ENCODE assay signal across 12 cellular contexts in genomic region chr16:85003076-85003475, GRCh38. TPM values are rescaled to one million over a fixed set of nuclear protein-coding genes. Genes with fewer than 3 reads are reported as not detected.
DNase-seq lines count a peak whose midpoint lies in the region; ATAC-seq and TF ChIP-seq lines count a peak whose summit lies in the region.
"Had no signal": no experiment of that assay in that cellular context is flagged by ENCODE, and none has a peak within 500 bp of the region (broad histone marks: within the 10 kb centered on the region; RNA-seq: fewer than 3 reads in every experiment).

No MANE protein-coding gene starts in this region.

- H3K9me3 ChIP-seq in skeletal muscle tissue (ENCODE audit: control insufficient read depth in 3 of 3, low read length in 3 of 3), result no peaks in the 10 kb centered on the region

- H3K27me3 Mint-ChIP-seq in activated naive CD8-positive, alpha-beta T cell treated with anti-CD3 and anti-CD28 coated beads for 36 hours, result no peaks in the 10 kb centered on the region
- H3K27me3 Mint-ChIP-seq in immature natural killer cell (ENCODE audit: low read depth in 3 of 3), result peaks cover 0 to 3% (median 0%) of the 10 kb centered on the region in 3 donors

- H3K9ac ChIP-seq in skeletal muscle tissue (ENCODE audit: low read depth in 1 of 3, low read length in 3 of 3), result peak overlapping the region in 2 of 3 donors; percentile 21 to 27
- H3K9ac ChIP-seq: KMS-11 had no signal

- ATAC-seq in HG02588 (IDR thresholded peaks at IDR 0.05; ENCODE audit: unreplicated experiment), result no peak
- no peak for ATAC-seq in GM18519 (IDR thresholded peaks at IDR 0.05; ENCODE audit: low FRiP score, unreplicated experiment)
- no peak for ATAC-seq in GM19467 (IDR thresholded peaks at IDR 0.05; ENCODE audit: unreplicated experiment)

- H3K4me3 ChIP-seq in GM06990 (replicated peaks; ENCODE audit: low read depth, low read length), result peak overlapping the region; percentile 49
- H3K4me3 ChIP-seq in skeletal muscle tissue (ENCODE audit: low read length in 3 of 3), result peak overlapping the region; percentile 19 to 35 (median 27)

- H3K4me3 Mint-ChIP-seq in activated naive CD8-positive, alpha-beta T cell treated with anti-CD3 and anti-CD28 coated beads for 36 hours, result peak overlapping the region; percentile 32
- H3K4me3 Mint-ChIP-seq in immature natural killer cell, result peak overlapping the region in 3 of 5 donors; percentile 43 to 64 (median 56)

- H3K36me3 Mint-ChIP-seq in activated naive CD8-positive, alpha-beta T cell treated with anti-CD3 and anti-CD28 coated beads for 36 hours, result peaks cover 5% of the 10 kb centered on the region
- peaks cover 0 to 8% (median 6%) of the 10 kb centered on the region in 3 donors for H3K36me3 Mint-ChIP-seq in immature natural killer cell

- peak overlapping the region; percentile 59 for H3K27ac Mint-ChIP-seq in activated naive CD8-positive, alpha-beta T cell treated with anti-CD3 and anti-CD28 coated beads for 36 hours
- peak overlapping the region in 4 of 6 donors; percentile 15 to 88 (median 64) for H3K27ac Mint-ChIP-seq in immature natural killer cell

- DNase-seq in GM06990 (ENCODE audit: extremely low read depth, insufficient read length), result no peak
- DNase-seq in activated naive CD8-positive, alpha-beta T cell treated with anti-CD3 and anti-CD28 coated beads for 36 hours, result no peak
- no peak for DNase-seq in immature natural killer cell
- DNase-seq in activated naive CD4-positive, alpha-beta T cell treated with anti-CD3 and anti-CD28 coated beads, Interleukin-2, amount 50 U/mL, for 16 hours, result no peak
- DNase-seq: EL, NCI-H524 treated with DMSO at 0.1 percent for 48 hours had no signal

- no peaks in the 10 kb centered on the region for H3K9me3 Mint-ChIP-seq in activated naive CD8-positive, alpha-beta T cell treated with anti-CD3 and anti-CD28 coated beads for 36 hours
- H3K9me3 Mint-ChIP-seq in immature natural killer cell, result no peaks in the 10 kb centered on the region

- peaks cover 49% of the 10 kb centered on the region for H3K4me1 Mint-ChIP-seq in activated naive CD8-positive, alpha-beta T cell treated with anti-CD3 and anti-CD28 coated beads for 36 hours
- peaks cover 65 to 85% of the 10 kb centered on the region in 2 donors for H3K4me1 Mint-ChIP-seq in immature natural killer cell

- H3K36me3 ChIP-seq in GM06990 (ENCODE audit: control insufficient read depth, insufficient read depth, low read length) (no peaks in the 10 kb centered on the region; the same call in 1 of the 2 replicates), skeletal muscle tissue (ENCODE audit: control insufficient read depth in 3 of 3, insufficient read depth in 3 of 3, low read length in 3 of 3) (no peaks in the 10 kb centered on the region)

- no peaks in the 10 kb centered on the region for H3K27me3 ChIP-seq in GM06990 (replicated peaks; ENCODE audit: control insufficient read depth, insufficient read depth, low read length)
- H3K27me3 ChIP-seq in skeletal muscle tissue (ENCODE audit: control insufficient read depth in 3 of 3, insufficient read depth in 3 of 3, low read length in 3 of 3), result no peaks in the 10 kb centered on the region

- H3K4me1 ChIP-seq in skeletal muscle tissue (ENCODE audit: control insufficient read depth in 3 of 3, insufficient read depth in 3 of 3, low read length in 3 of 3), result peaks cover 53 to 75% (median 62%) of the 10 kb centered on the region in 3 donors

- TF ChIP-seq CTCF in GM06990 (IDR thresholded peaks at IDR 0.05; ENCODE audit: insufficient read depth, low read length, poor library complexity, severe bottlenecking), result no peak

- H3K27ac ChIP-seq in skeletal muscle tissue (ENCODE audit: low read depth, low read length), result peak overlapping the region; percentile 78
- H3K27ac ChIP-seq: KMS-11, VCaP had no signal

RNA-seq across cellular contexts. Expression of gene ZDHHC7, which starts 8.3 kb away (rescaled TPM):
- total RNA-seq in activated naive CD8-positive, alpha-beta T cell treated with anti-CD3 and anti-CD28 coated beads for 36 hours, result 10 to 100 TPM; 27.4 to 30.0 TPM
- 10 to 100 TPM; 28.2 to 46.6 (median 37.2) TPM for polyA plus RNA-seq in immature natural killer cell
- total RNA-seq in skeletal muscle tissue, result 19.8 TPM

RNA-seq across cellular contexts. Expression of gene KIAA0513, which starts 24.5 kb away (rescaled TPM):
- total RNA-seq in activated naive CD8-positive, alpha-beta T cell treated with anti-CD3 and anti-CD28 coated beads for 36 hours, result 1 to 10 TPM; 2.4 to 3.3 TPM
- polyA plus RNA-seq in immature natural killer cell, result 1 to 10 TPM in 2 of 3 donors, under 1 TPM in 1; 0.11 to 8.7 (median 4.4) TPM
- 5.7 TPM for total RNA-seq in skeletal muscle tissue
